ENCODE assay signal across 8 cellular contexts in the genomic region with DNA sequence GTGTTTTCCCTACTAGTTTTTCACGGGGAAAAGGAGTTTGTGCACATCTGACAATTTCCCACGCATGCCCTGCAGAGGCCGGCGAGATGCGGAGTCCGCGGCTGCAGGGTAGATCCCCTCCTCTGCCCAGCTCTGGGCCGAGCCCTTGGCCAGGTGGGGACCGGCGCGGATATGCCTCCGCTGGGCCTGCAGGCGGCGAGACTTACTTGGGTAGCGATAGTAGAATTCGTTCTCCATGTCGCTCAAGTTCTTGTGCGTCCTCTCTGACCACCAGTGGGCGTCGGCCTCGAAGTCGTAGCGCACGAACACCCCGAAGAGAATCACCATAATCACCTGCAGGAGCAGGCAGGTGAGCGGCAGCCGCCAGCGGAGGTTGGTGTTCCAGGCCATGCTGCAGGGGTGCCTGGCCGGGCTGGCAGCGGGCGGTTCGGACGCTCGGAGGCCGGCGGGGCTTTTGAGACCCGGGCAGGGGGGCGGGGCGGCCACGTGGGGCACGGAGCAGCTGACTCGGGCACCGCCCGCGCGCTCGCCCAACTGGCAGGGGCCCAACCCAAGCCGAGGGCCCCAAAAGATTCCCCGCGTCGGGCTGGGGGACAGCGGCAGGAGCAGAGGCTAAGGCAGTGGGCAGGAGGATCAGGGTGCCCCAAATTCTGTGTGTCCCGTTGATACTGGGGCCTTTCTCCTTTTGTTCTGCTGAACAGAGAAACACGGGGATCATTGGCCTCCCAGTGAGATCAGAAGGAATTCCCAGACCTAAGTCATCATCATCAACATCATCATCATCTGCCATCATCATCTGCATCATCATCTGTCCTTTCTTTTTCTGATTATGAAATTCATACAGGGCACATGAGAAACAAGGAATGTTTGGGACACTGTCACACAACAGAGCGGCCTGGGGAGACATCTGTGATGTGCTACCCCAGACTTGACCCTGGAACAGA. TPM values are rescaled to one million over a fixed set of nuclear protein-coding genes. Genes with fewer than 3 reads are reported as not detected.
DNase-seq lines count a peak whose midpoint lies in the region; ATAC-seq and TF ChIP-seq lines count a peak whose summit lies in the region.

RHCG (minus strand) TSS at position 429 of the 944 bp plus-strand sequence; CDS start at position 390, 39 bp downstream.

- DNase-seq in GM10266 (ENCODE audit: extremely low spot score) (no peak), NCI-H2171 (lab: John Stamatoyannopoulos, UW) (peak; percentile 37), dermis blood vessel endothelial cell (peak; percentile 70), left lobe of liver (ENCODE audit: low spot score) (peak; percentile 47), tibial nerve (ENCODE audit: low spot score in 2 of 2) (no peak), MG63 (no peak)

- H3K27ac ChIP-seq in tibial nerve: no peak within 1 kb of the TSS

- H3K36me3 ChIP-seq in tibial nerve: no peaks in the 10 kb centered on the region
- no peaks in the 10 kb centered on the region for H3K36me3 ChIP-seq in MG63

- no peak for TF ChIP-seq EP300 in tibial nerve (IDR thresholded peaks at IDR 0.05)

- ATAC-seq in left lobe of liver: peak; percentile 75
- no peak for ATAC-seq in HG03378 (IDR thresholded peaks at IDR 0.05; ENCODE audit: unreplicated experiment)
- no peak for ATAC-seq in GM21381 (IDR thresholded peaks at IDR 0.05; ENCODE audit: unreplicated experiment)

- H3K4me3 ChIP-seq in tibial nerve: peak within 1 kb of the TSS in 3 of 4 donors; percentile 3 to 32 (median 26)
- no peak within 1 kb of the TSS for H3K4me3 ChIP-seq in MG63

- peaks cover 0 to 93% of the 10 kb centered on the region in 2 donors for H3K27me3 ChIP-seq in tibial nerve
- peaks cover 4% of the 10 kb centered on the region; the same call in 1 of the 2 replicates for H3K27me3 ChIP-seq in MG63

- WGBS in tibial nerve, 2 donors: 5 to 8% methylated on average over 32 to 41 of the region's 55 CpGs

- no peak for TF ChIP-seq POLR2A in tibial nerve (IDR thresholded peaks at IDR 0.05)

- TF ChIP-seq CTCF in GM10266 (IDR thresholded peaks at IDR 0.05; ENCODE audit: control insufficient read depth, insufficient read depth, low read depth, missing control alignments) (peak; percentile 33), tibial nerve (IDR thresholded peaks at IDR 0.05) (peak in 1 of 5 experiments; percentile 11)

- no peaks in the 10 kb centered on the region for H3K9me3 ChIP-seq in tibial nerve
- no peaks in the 10 kb centered on the region for H3K9me3 ChIP-seq in MG63

- peaks cover 0 to 9% (median 2%) of the 10 kb centered on the region in 4 donors for H3K4me1 ChIP-seq in tibial nerve

RNA-seq across cellular contexts. Expression of gene RHCG, which starts in this region (rescaled TPM):
- total RNA-seq in dermis blood vessel endothelial cell: not detected in 2 replicates
- total RNA-seq in left lobe of liver: 0.15 TPM
- 1 to 10 TPM in 1 of 4 donors, not detected in 3; 4.8 TPM for total RNA-seq in tibial nerve
- not detected in 2 replicates for total RNA-seq in MG63 (2014; rRNA removed; shearing (Covaris generic); ENCODE audit: low replicate concordance)

Comparison
In these comparisons a context has a peak if more than half of its experiments do, and no peak if none do; other contexts are left out.
1. Peak in DNase-seq in dermis blood vessel endothelial cell; RNA of the gene not detected or under 1 TPM.
2. Peak in DNase-seq and ATAC-seq in left lobe of liver; RNA of the gene not detected or under 1 TPM.